In the genomic region with DNA sequence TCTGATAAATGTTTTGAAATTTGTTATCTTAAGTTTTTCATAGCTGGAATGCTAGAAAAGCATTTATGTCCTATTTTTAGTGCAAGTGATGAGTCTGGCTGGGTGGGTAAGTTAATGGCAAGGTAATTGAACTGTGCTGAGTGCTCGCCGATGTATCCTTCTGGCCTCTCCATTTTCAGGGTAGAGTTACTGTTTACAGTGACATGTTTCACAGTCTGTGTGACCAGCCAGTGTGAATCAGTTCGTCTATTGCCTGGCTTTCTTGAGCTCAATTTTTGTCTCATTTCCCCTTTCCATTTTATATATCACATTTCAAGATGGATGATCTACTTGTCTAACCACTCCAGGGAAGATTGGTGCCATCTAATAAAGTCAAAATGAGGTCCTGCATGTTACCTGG, we compare ENCODE assay signal across 16 cellular contexts. TPM values are rescaled to one million over a fixed set of nuclear protein-coding genes. Genes with fewer than 3 reads are reported as not detected.
A peak's percentile ranks its signal among the peaks of the same experiment; 100 is the strongest.
DNase-seq lines count a peak whose midpoint lies in the region; ATAC-seq and TF ChIP-seq lines count a peak whose summit lies in the region.
"Had no signal": no experiment of that assay in that cellular context is flagged by ENCODE, and none has a peak within 500 bp of the region (broad histone marks: within the 10 kb centered on the region; RNA-seq: fewer than 3 reads in every experiment).

No MANE protein-coding gene starts in this region.

- H2AFZ ChIP-seq in PC-9 = no peak overlapping the region

- CTCF ChIA-PET in PC-9 (lab: Charles Lee) = interaction anchor here (0.6 kb wide), 1 partner anchor 20 kb away, joined by 3 read pairs; no protein-coding TSS in a partner anchor
- CTCF ChIA-PET in GM10248 (lab: Yijun Ruan, JAX) = interaction anchor here (0.8 to 1.8 kb wide), 3 partner anchors 13 to 28 kb away, joined by 3 to 4 read pairs (median 3); no protein-coding TSS in a partner anchor
- CTCF ChIA-PET in HEK293T (lab: Yijun Ruan, JAX) = interaction anchor here (1.2 kb wide), 1 partner anchor 81 kb away, joined by 3 read pairs; no protein-coding TSS in a partner anchor

- ATAC-seq in right cardiac atrium (peak in 1 of 2 donors; percentile 52), heart left ventricle (no peak), aorta (ENCODE audit: low FRiP score) (no peak), HG02610 (IDR thresholded peaks at IDR 0.05; ENCODE audit: unreplicated experiment) (no peak)
- ATAC-seq: stimulated activated effector memory CD8-positive, alpha-beta T cell treated with anti-CD3 and anti-CD28 coated beads, Interleukin-12 subunit alpha, Interleukin-12 subunit beta, amount 100 ng/mL, for 72 hours had no signal

- 67% methylated on average over 3 of the region's 3 CpGs for WGBS in right cardiac atrium
- 54 to 66% (median 62%) methylated on average over 3 of the region's 3 CpGs for WGBS in heart left ventricle, 4 donors
- WGBS in aorta, 2 donors = 60 to 72% methylated on average over 3 of the region's 3 CpGs

- TF ChIP-seq CTCF in heart left ventricle (IDR thresholded peaks at IDR 0.05) = no peak
- no peak for TF ChIP-seq CTCF in PC-9 (conservative IDR thresholded peaks at IDR 0.05)
- no peak for TF ChIP-seq CTCF in GM10248 (IDR thresholded peaks at IDR 0.05; ENCODE audit: control extremely low read depth, extremely low read depth, low read depth, missing control alignments)

- H3K9me3 ChIP-seq in right cardiac atrium (ENCODE audit: control insufficient read depth, low read length) = no peaks in the 10 kb centered on the region
- H3K9me3 ChIP-seq in heart left ventricle = no peaks in the 10 kb centered on the region
- no peaks in the 10 kb centered on the region for H3K9me3 ChIP-seq in PC-9 (ENCODE audit: insufficient read depth, low read depth)
- H3K9me3 ChIP-seq in iPS-20b (ENCODE audit: insufficient read depth, low read depth, low read length) = no peaks in the 10 kb centered on the region
- no peaks in the 10 kb centered on the region for H3K9me3 ChIP-seq in aorta (ENCODE audit: control insufficient read depth, low read length)

- peak overlapping the region; percentile 1; the same call in 1 of the 2 replicates for H3K9ac ChIP-seq in iPS-20b (ENCODE audit: low read depth, low read length)

- no peaks in the 10 kb centered on the region for H4K20me1 ChIP-seq in PC-9 (ENCODE audit: insufficient read depth)

- H3F3A ChIP-seq in PC-9 (ENCODE audit: insufficient read depth, low read depth) = peaks cover 24% of the 10 kb centered on the region

- POLR2A ChIA-PET in PC-9 (lab: Charles Lee; ENCODE audit: unreplicated experiment) = interaction anchor here (0.8 kb wide), 1 partner anchor 29 kb away, joined by 4 read pairs; no protein-coding TSS in a partner anchor
- POLR2A ChIA-PET in GM10248 (lab: Yijun Ruan, JAX) = no interaction called here
- POLR2A ChIA-PET in HEK293T (lab: Yijun Ruan, JAX) = no interaction called here

- H3K79me2 ChIP-seq in PC-9 (ENCODE audit: low read depth) = peaks cover 47% of the 10 kb centered on the region

- H3K36me3 ChIP-seq in heart left ventricle (no peaks in the 10 kb centered on the region), PC-9 (ENCODE audit: low read depth) (no peaks in the 10 kb centered on the region), iPS-20b (ENCODE audit: insufficient read depth, low read depth, low read length) (no peaks in the 10 kb centered on the region), aorta (ENCODE audit: control insufficient read depth in 1 of 2, insufficient read depth in 2 of 2, low read length in 1 of 2) (no peaks in the 10 kb centered on the region)

- peaks cover 11% of the 10 kb centered on the region for H3K4me1 ChIP-seq in right cardiac atrium (ENCODE audit: control insufficient read depth, insufficient read depth, low read length)
- peaks cover 0 to 69% (median 48%) of the 10 kb centered on the region in 12 donors for H3K4me1 ChIP-seq in heart left ventricle
- H3K4me1 ChIP-seq in PC-9 (replicated peaks; ENCODE audit: insufficient read depth) = peaks cover 53% of the 10 kb centered on the region
- peaks cover 62% of the 10 kb centered on the region for H3K4me1 ChIP-seq in iPS-20b (ENCODE audit: insufficient read depth, low read length)
- peaks cover 3 to 17% of the 10 kb centered on the region in 2 donors for H3K4me1 ChIP-seq in aorta (ENCODE audit: control insufficient read depth in 1 of 2, insufficient read depth in 2 of 2, low read length in 2 of 2)

- H3K9me2 ChIP-seq in PC-9 (ENCODE audit: insufficient read depth) = no peaks in the 10 kb centered on the region

- H3K27me3 ChIP-seq in right cardiac atrium (ENCODE audit: control insufficient read depth, insufficient read depth) (no peaks in the 10 kb centered on the region), heart left ventricle (no peaks in the 10 kb centered on the region), PC-9 (ENCODE audit: insufficient read depth, low read depth) (no peaks in the 10 kb centered on the region), iPS-20b (ENCODE audit: insufficient read depth, low read length) (no peaks in the 10 kb centered on the region), aorta (ENCODE audit: control insufficient read depth in 1 of 2, insufficient read depth in 2 of 2, low read length in 1 of 2) (no peaks in the 10 kb centered on the region)

- H3K4me2 ChIP-seq in PC-9 = peak overlapping the region; percentile 15; the same call in 1 of the 2 replicates

- H3K27ac ChIP-seq in right cardiac atrium (ENCODE audit: low read length) (peak overlapping the region; percentile 86), heart left ventricle (peak overlapping the region in 1 of 12 donors; percentile 19), PC-9 (peak overlapping the region; percentile 85), iPS-20b (ENCODE audit: low read length) (peak overlapping the region; percentile 0), aorta (ENCODE audit: low read depth in 1 of 2, low read length in 2 of 2) (peak overlapping the region; percentile 67 to 76)

- intact Hi-C loops in right cardiac atrium (cut with DNase I) = no loop called here
- intact Hi-C loops in heart left ventricle (cut with DNase I) = loop anchor here in 1 of 10 donors (5.0 kb wide), 1 partner anchor 44 kb away; a partner anchor contains a TSS
- intact Hi-C loops in PC-9 (cut with micrococcal nuclease; ENCODE audit: unreplicated experiment) = no loop called here
- intact Hi-C loops in aorta (cut with DNase I) = loop anchor here (5.0 to 10.0 kb wide), 3 partner anchors 34 to 68 kb away; a partner anchor contains a TSS

- H3K4me3 ChIP-seq in right cardiac atrium (ENCODE audit: low read length) (no peak overlapping the region), heart left ventricle (no peak overlapping the region), PC-9 (no peak overlapping the region), iPS-20b (ENCODE audit: low read length) (no peak overlapping the region; the same call in 1 of the 2 replicates), aorta (ENCODE audit: low read length in 2 of 2) (no peak overlapping the region)

- TF ChIP-seq POLR2A in heart left ventricle (IDR thresholded peaks at IDR 0.05) = no peak

- BruUV-seq in PC-9 (replicated peaks; lab: Mats Ljungman, UMichigan) = no TSS peak

- DNase-seq in right cardiac atrium = no peak
- no peak for DNase-seq in heart left ventricle
- DNase-seq in PC-9 = no peak
- DNase-seq in aorta = no peak
- DNase-seq in GM10248 (ENCODE audit: extremely low spot score) = no peak
- no peak for DNase-seq in HEK293T (ENCODE audit: extremely low spot score)
- DNase-seq: activated CD4-positive, alpha-beta T cell treated with anti-CD3 and anti-CD28 coated beads, Interleukin-2, amount 10 ng/mL, durations not matched to agents 7 days and 5 days; AML-193; DMS153; KG1; NCI-H2081; stimulated activated CD4-positive, alpha-beta T cell treated with anti-CD3 and anti-CD28 coated beads, Interleukin-4, amount 100 ng/mL, for 24 hours; T-helper 2 cell had no signal

TF ChIP-seq in HEK293T, 16 proteins besides CTCF, POLR2A, EP300 and RAD21:
- TF ChIP-seq HDGF (IDR thresholded peaks at IDR 0.05; ENCODE audit: borderline replicate concordance) = no peak
- no peak for TF ChIP-seq ELF4 (IDR thresholded peaks at IDR 0.05)
- TF ChIP-seq ZNF384 (IDR thresholded peaks at IDR 0.05) = no peak
- no peak for TF ChIP-seq SP1 (IDR thresholded peaks at IDR 0.05)
- TF ChIP-seq BHLHE40 (IDR thresholded peaks at IDR 0.05; ENCODE audit: borderline replicate concordance) = no peak
- no peak for TF ChIP-seq TARDBP (IDR thresholded peaks at IDR 0.05)
- TF ChIP-seq CTBP1 (IDR thresholded peaks at IDR 0.05; ENCODE audit: borderline replicate concordance) = no peak
- TF ChIP-seq L3MBTL2 (conservative IDR thresholded peaks at IDR 0.05) = no peak
- no peak for TF ChIP-seq NFRKB (IDR thresholded peaks at IDR 0.05)
- no peak for TF ChIP-seq FOXK2 (IDR thresholded peaks at IDR 0.05)
- no peak for TF ChIP-seq LEF1 (IDR thresholded peaks at IDR 0.05; ENCODE audit: borderline replicate concordance)
- TF ChIP-seq, protein P1, sequence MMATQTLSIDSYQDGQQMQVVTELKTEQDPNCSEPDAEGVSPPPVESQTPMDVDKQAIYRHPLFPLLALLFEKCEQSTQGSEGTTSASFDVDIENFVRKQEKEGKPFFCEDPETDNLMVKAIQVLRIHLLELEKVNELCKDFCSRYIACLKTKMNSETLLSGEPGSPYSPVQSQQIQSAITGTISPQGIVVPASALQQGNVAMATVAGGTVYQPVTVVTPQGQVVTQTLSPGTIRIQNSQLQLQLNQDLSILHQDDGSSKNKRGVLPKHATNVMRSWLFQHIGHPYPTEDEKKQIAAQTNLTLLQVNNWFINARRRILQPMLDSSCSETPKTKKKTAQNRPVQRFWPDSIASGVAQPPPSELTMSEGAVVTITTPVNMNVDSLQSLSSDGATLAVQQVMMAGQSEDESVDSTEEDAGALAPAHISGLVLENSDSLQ (IDR thresholded peaks at IDR 0.05) = no peak
- TF ChIP-seq SUZ12 (IDR thresholded peaks at IDR 0.05) = no peak
- TF ChIP-seq FOXM1 (IDR thresholded peaks at IDR 0.05; ENCODE audit: borderline replicate concordance) = no peak

RNA-seq across cellular contexts. Expression of a gene that starts 44.1 kb away (rescaled TPM):
- 10 to 100 TPM; 63.4 to 83.6 (median 70.6) TPM for total RNA-seq in right cardiac atrium
- 32.8 TPM for polyA plus RNA-seq in right cardiac atrium
- 10 to 100 TPM; 22.8 to 51.5 (median 42.3) TPM for total RNA-seq in heart left ventricle
- polyA plus RNA-seq in heart left ventricle = 10 to 100 TPM; 17.2 to 25.9 TPM
- total RNA-seq in PC-9 (2021) = 39.1 and 46.3 TPM in 2 replicates
- 100 to 1,000 TPM in 1 of 2 donors, 10 to 100 TPM in 1; 52.7 to 103 TPM for total RNA-seq in aorta
- 10 to 100 TPM; 20.8 to 21.5 TPM for polyA plus RNA-seq in aorta

RNA-seq across cellular contexts. Expression of a gene that starts 44.8 kb away (rescaled TPM):
- total RNA-seq in right cardiac atrium = 10 to 100 TPM; 25.0 to 37.5 (median 32.3) TPM
- 26.7 TPM for polyA plus RNA-seq in right cardiac atrium
- 10 to 100 TPM; 15.2 to 33.8 (median 25.3) TPM for total RNA-seq in heart left ventricle
- 10 to 100 TPM; 17.0 to 17.7 TPM for polyA plus RNA-seq in heart left ventricle
- 22.4 and 30.3 TPM in 2 replicates for total RNA-seq in PC-9 (2021)
- 10 to 100 TPM; 49.4 to 65.2 TPM for total RNA-seq in aorta
- 10 to 100 TPM; 57.7 to 65.2 TPM for polyA plus RNA-seq in aorta

Comparison
In these comparisons a context has a peak if more than half of its experiments do, and no peak if none do; other contexts are left out.
1. intact Hi-C loops: an anchor here in aorta (5.0 to 10.0 kb wide); none called in right cardiac atrium and PC-9.